In genomic region chr10:119478111-119479047, GRCh38 we compare ENCODE assay signal across 7 cellular contexts.
DNase-seq lines count a peak whose midpoint lies in the region; ATAC-seq and TF ChIP-seq lines count a peak whose summit lies in the region.

No MANE protein-coding gene starts in this region.

- H3K4ac ChIP-seq in H9 (ENCODE audit: low read depth, low read length) = no peak overlapping the region

- no peak overlapping the region for H2BK120ac ChIP-seq in H9 (ENCODE audit: low read depth, low read length, poor library complexity, severe bottlenecking)

- H3K27ac Mint-ChIP-seq in naive thymus-derived CD8-positive, alpha-beta T cell = peak overlapping the region; percentile 52 to 80 (median 71)
- no peak overlapping the region for H3K27ac Mint-ChIP-seq in H9

- peak overlapping the region; percentile 16 to 76 (median 58) for H3K4me3 Mint-ChIP-seq in naive thymus-derived CD8-positive, alpha-beta T cell
- no peak overlapping the region for H3K4me3 Mint-ChIP-seq in H9

- no peak overlapping the region for H3T11ph ChIP-seq in H9 (ENCODE audit: low read length)

- H4K5ac ChIP-seq in H9 (ENCODE audit: insufficient read length, low read depth, low read length) = no peak overlapping the region

- POLR2A ChIA-PET in naive thymus-derived CD8-positive, alpha-beta T cell (lab: Charles Lee) = interaction anchor here (0.6 to 4.0 kb wide), 9 partner anchors 11 to 270 kb away, joined by 3 to 19 read pairs (median 4); partner anchors contain the start of genes GRK5 and RGS10

- H2BK5ac ChIP-seq in H9 (ENCODE audit: insufficient read length, low read length) = no peak overlapping the region

- H3K27me3 Mint-ChIP-seq in naive thymus-derived CD8-positive, alpha-beta T cell = no peaks in the 10 kb centered on the region
- peaks cover 97% of the 10 kb centered on the region for H3K27me3 Mint-ChIP-seq in H9 (ENCODE audit: low read depth)

- H2AFZ ChIP-seq in H9 (ENCODE audit: low read length) = no peak overlapping the region

- H3K79me1 ChIP-seq in H9 (ENCODE audit: insufficient read depth, low read depth, low read length, poor library complexity, severe bottlenecking) = no peaks in the 10 kb centered on the region

- no peak overlapping the region for H3K4me2 ChIP-seq in H9 (ENCODE audit: insufficient read depth, insufficient read length, low read length)

- ATAC-seq in GM18909 (IDR thresholded peaks at IDR 0.05; ENCODE audit: poor library complexity, unreplicated experiment) (peak; percentile 90), HG02623 (IDR thresholded peaks at IDR 0.05; ENCODE audit: unreplicated experiment) (peak; percentile 73)
- ATAC-seq in naive thymus-derived CD8-positive, alpha-beta T cell = peak; percentile 85 to 86

- WGBS in H9 (ENCODE audit: extremely low coverage, insufficient read length, low lambda C conversion rate) = no CpG with 5 or more reads among the region's 8 CpGs

- H3K4me1 Mint-ChIP-seq in naive thymus-derived CD8-positive, alpha-beta T cell = peaks cover 19 to 38% (median 29%) of the 10 kb centered on the region in 4 donors
- H3K4me1 Mint-ChIP-seq in H9 = peaks cover 10 to 24% of the 10 kb centered on the region in 2 experiments

- H3K27ac ChIP-seq in H9 (ENCODE audit: insufficient read length, low read depth, low read length) = no peak overlapping the region

- H2BK15ac ChIP-seq in H9 (ENCODE audit: low read depth, low read length) = no peak overlapping the region

- no peak overlapping the region for H3K56ac ChIP-seq in H9 (ENCODE audit: insufficient read length, low read depth, low read length)

- no peak overlapping the region for H2BK20ac ChIP-seq in H9 (ENCODE audit: low read depth, low read length, poor library complexity, severe bottlenecking)

- H3K4me1 ChIP-seq in H9 (ENCODE audit: insufficient read depth, low read length) = no peaks in the 10 kb centered on the region; the same call in 1 of the 2 replicates

- H3K18ac ChIP-seq in H9 (ENCODE audit: insufficient read length, low read depth, low read length) = no peak overlapping the region

- H2BK12ac ChIP-seq in H9 (ENCODE audit: insufficient read length, low read depth, low read length) = no peak overlapping the region

- H3K36me3 Mint-ChIP-seq in naive thymus-derived CD8-positive, alpha-beta T cell = no peaks in the 10 kb centered on the region
- no peaks in the 10 kb centered on the region; a peak in 1 of 7 replicates for H3K36me3 Mint-ChIP-seq in H9 (ENCODE audit: insufficient read depth in 1 of 3, low read depth in 3 of 3)

- no peak overlapping the region for H4K8ac ChIP-seq in H9 (replicated peaks; ENCODE audit: insufficient read length, low read depth, low read length)

- H3K23me2 ChIP-seq in H9 (ENCODE audit: insufficient read length, low read depth, low read length, poor library complexity, severe bottlenecking) = no peaks in the 10 kb centered on the region

- H2AK5ac ChIP-seq in H9 (ENCODE audit: insufficient read length, low read length) = no peak overlapping the region

- H3K14ac ChIP-seq in H9 (ENCODE audit: insufficient read depth, low read length) = no peak overlapping the region; the same call in 1 of the 2 replicates

- H3K9ac ChIP-seq in H9 (ENCODE audit: extremely low read depth, insufficient read length, low read length) = no peak overlapping the region

- peaks cover 43% of the 10 kb centered on the region for H3K27me3 ChIP-seq in H9 (ENCODE audit: insufficient read depth, low read length)

- no peak overlapping the region for H4K91ac ChIP-seq in H9 (ENCODE audit: insufficient read length, low read depth, low read length)

- H3K79me2 ChIP-seq in H9 (ENCODE audit: insufficient read depth, low read length) = no peaks in the 10 kb centered on the region

- H3K9me3 Mint-ChIP-seq in naive thymus-derived CD8-positive, alpha-beta T cell = no peaks in the 10 kb centered on the region
- H3K9me3 Mint-ChIP-seq in H9 = peaks cover 4 to 5% of the 10 kb centered on the region in 2 experiments; a peak in 3 of 5 replicates

- H3K23ac ChIP-seq in H9 (ENCODE audit: insufficient read length, low read depth, low read length) = no peak overlapping the region

- DNase-seq in NOMO-1 treated with DMSO at 0.1 percent for 48 hours (lab: John Stamatoyannopoulos, UW; ENCODE audit: unreplicated experiment) (peak; percentile 36), H9 (no peak), NCI-H128 (lab: John Stamatoyannopoulos, UW; ENCODE audit: unreplicated experiment) (no peak), RPMI8226 (no peak)
- peak in 4 of 10 donors; percentile 19 to 69 (median 42) for DNase-seq in naive thymus-derived CD8-positive, alpha-beta T cell

- no peaks in the 10 kb centered on the region for H3K9me3 ChIP-seq in H9 (ENCODE audit: control insufficient read depth, low read depth, low read length)

- TF ChIP-seq CTCF in H9 (conservative IDR thresholded peaks at IDR 0.05) = no peak

- no peaks in the 10 kb centered on the region for H4K20me1 ChIP-seq in H9 (ENCODE audit: control insufficient read depth, insufficient read depth, insufficient read length)

Comparison
In these comparisons a context has a peak if more than half of its experiments do, and no peak if none do; other contexts are left out.
1. H3K27ac Mint-ChIP-seq: peak in naive thymus-derived CD8-positive, alpha-beta T cell (10 of 10); none in H9 (0 of 3).
2. H3K4me3 Mint-ChIP-seq: peak in naive thymus-derived CD8-positive, alpha-beta T cell (10 of 10); none in H9 (0 of 2).
3. Peak in every context shown above with its lines, with median percentiles within 50 percentile points of each other: ATAC-seq.